8 cellular contexts compared by ENCODE assay signal in the genomic region with DNA sequence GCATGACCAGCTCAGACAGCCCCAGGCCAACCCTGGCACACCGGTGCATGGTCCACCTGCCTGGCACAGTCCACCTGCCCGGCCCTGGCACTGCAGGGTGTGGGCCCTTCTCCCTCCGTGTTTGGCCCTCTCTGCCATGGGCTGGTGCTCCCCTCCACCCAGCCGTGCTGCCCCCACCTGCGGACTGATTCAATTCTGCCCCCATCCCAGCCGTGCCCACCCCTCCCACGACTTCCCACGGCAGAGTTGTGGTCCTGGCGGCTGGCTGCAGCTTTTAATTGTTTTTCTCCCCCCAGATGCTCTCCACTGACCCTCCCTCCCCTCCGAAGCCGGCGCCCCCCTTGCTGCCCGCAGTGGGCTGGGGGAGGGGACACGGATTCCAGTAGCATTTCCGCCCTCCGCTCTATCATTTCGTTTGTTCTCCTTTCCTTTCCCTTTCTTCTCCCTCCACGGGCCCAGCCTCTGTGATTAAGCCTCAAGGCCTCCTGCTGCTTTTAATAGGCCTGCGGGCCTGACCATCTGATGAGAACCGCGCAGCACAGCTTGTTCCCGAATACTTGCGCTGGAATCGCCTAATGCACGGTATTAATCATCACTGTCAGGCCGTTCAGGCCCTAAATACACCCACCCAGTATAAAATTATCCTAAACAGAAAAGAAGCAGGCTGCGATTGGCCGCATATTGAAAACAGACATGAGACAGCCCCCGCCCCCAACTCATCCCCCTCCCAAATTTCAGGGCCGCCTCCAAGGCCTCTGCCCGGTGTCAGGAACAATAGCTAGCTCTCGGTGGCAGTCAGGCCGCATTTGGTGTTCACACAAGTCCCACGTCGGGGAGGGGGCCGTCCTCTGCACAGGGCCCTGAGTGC.
DNase-seq lines count a peak whose midpoint lies in the region; ATAC-seq, FAIRE-seq and TF ChIP-seq lines count a peak whose summit lies in the region.

No MANE protein-coding gene starts in this region.

- H3K9me3 ChIP-seq in heart right ventricle (no peaks in the 10 kb centered on the region), esophagus (ENCODE audit: control insufficient read depth in 2 of 2, insufficient read depth in 1 of 2, low read depth in 1 of 2, low read length in 1 of 2) (no peaks in the 10 kb centered on the region), vagina (no peaks in the 10 kb centered on the region)

- H3K27ac Mint-ChIP-seq in nephron: peak overlapping the region; percentile 50 to 79 (median 66)
- H3K27ac Mint-ChIP-seq in activated T-helper 2 cell treated with anti-CD3 and anti-CD28 coated beads, Interferon-gamma antibody, Interleukin-2, Interleukin-4, amounts not matched to agents 10 μg/mL and 5 μg/mL and 100 μg/mL, durations not matched to agents 14 hours and 24 hours and 36 hours: no peak overlapping the region

- H3K4me1 ChIP-seq in heart right ventricle (peaks cover 25 to 96% (median 59%) of the 10 kb centered on the region in 9 donors), esophagus (ENCODE audit: control insufficient read depth in 2 of 2, insufficient read depth in 2 of 2, low read length in 1 of 2) (peaks cover 0 to 2% of the 10 kb centered on the region in 2 donors), vagina (peaks cover 18% of the 10 kb centered on the region)

- no peak for DNase-seq in heart right ventricle
- DNase-seq in Right ventricle myocardium inferior (ENCODE audit: missing footprints): no peak
- DNase-seq in vagina (ENCODE audit: extremely low spot score in 2 of 2): no peak
- DNase-seq in activated T-helper 2 cell treated with anti-CD3 and anti-CD28 coated beads, Interferon-gamma antibody, Interleukin-2, Interleukin-4, amounts not matched to agents 10 μg/mL and 5 μg/mL and 100 μg/mL, durations not matched to agents 14 hours and 24 hours and 36 hours (ENCODE audit: low spot score): no peak
- no peak for DNase-seq in GM19239 (ENCODE audit: insufficient read length, low spot score)
- no peak for DNase-seq in activated effector memory CD4-positive, alpha-beta T cell treated with Interleukin-2 at 50 U/mL for 16 hours

- H3K4me1 Mint-ChIP-seq in nephron: peaks cover 28% of the 10 kb centered on the region
- no peaks in the 10 kb centered on the region for H3K4me1 Mint-ChIP-seq in activated T-helper 2 cell treated with anti-CD3 and anti-CD28 coated beads, Interferon-gamma antibody, Interleukin-2, Interleukin-4, amounts not matched to agents 10 μg/mL and 5 μg/mL and 100 μg/mL, durations not matched to agents 14 hours and 24 hours and 36 hours (ENCODE audit: low read depth)

- H3K36me3 Mint-ChIP-seq in nephron (ENCODE audit: low read depth): no peaks in the 10 kb centered on the region
- no peaks in the 10 kb centered on the region for H3K36me3 Mint-ChIP-seq in activated T-helper 2 cell treated with anti-CD3 and anti-CD28 coated beads, Interferon-gamma antibody, Interleukin-2, Interleukin-4, amounts not matched to agents 10 μg/mL and 5 μg/mL and 100 μg/mL, durations not matched to agents 14 hours and 24 hours and 36 hours (ENCODE audit: low read depth)

- TF ChIP-seq CTCF in heart right ventricle (IDR thresholded peaks at IDR 0.05) (no peak), nephron (IDR thresholded peaks at IDR 0.05; ENCODE audit: unreplicated experiment in 3 of 3) (no peak), vagina (IDR thresholded peaks at IDR 0.05) (no peak)

- H3K27me3 ChIP-seq in heart right ventricle: peaks cover 0 to 57% (median 14%) of the 10 kb centered on the region in 7 donors
- no peaks in the 10 kb centered on the region for H3K27me3 ChIP-seq in esophagus (ENCODE audit: control insufficient read depth in 1 of 2, insufficient read depth in 2 of 2, low read length in 2 of 2)
- no peaks in the 10 kb centered on the region for H3K27me3 ChIP-seq in vagina

- TF ChIP-seq POLR2A in vagina (IDR thresholded peaks at IDR 0.05): no peak

- H3K27ac ChIP-seq in heart right ventricle (peak overlapping the region; percentile 69 to 98 (median 88)), esophagus (ENCODE audit: low read depth in 2 of 2, low read length in 1 of 2) (peak overlapping the region; percentile 63 to 83), vagina (peak overlapping the region; percentile 74)

- ATAC-seq in heart right ventricle: peak in 4 of 8 donors; percentile 6 to 40 (median 18)
- no peak for ATAC-seq in Right ventricle myocardium inferior

- intact Hi-C loops in heart right ventricle (cut with DNase I): loop anchor here in 3 of 10 donors (5.0 kb wide), 4 partner anchors 40 to 285 kb away; partner anchors contain the start of gene PRDM16 (in 1 of the 3)
- intact Hi-C loops in Right ventricle myocardium inferior (cut with DNase I): loop anchor here (1.0 kb wide), 1 partner anchor 41 kb away; no protein-coding TSS in a partner anchor
- intact Hi-C loops in vagina (cut with DNase I): loop anchor here (5.0 kb wide), 2 partner anchors 40 to 50 kb away; no protein-coding TSS in a partner anchor
- intact Hi-C loops in activated T-helper 2 cell treated with anti-CD3 and anti-CD28 coated beads, Interferon-gamma antibody, Interleukin-2, Interleukin-4, amounts not matched to agents 10 μg/mL and 5 μg/mL and 100 μg/mL, durations not matched to agents 14 hours and 24 hours and 36 hours (cut with micrococcal nuclease): no loop called here

- H3K27me3 Mint-ChIP-seq in nephron (ENCODE audit: low read depth): peaks cover 57% of the 10 kb centered on the region
- H3K27me3 Mint-ChIP-seq in activated T-helper 2 cell treated with anti-CD3 and anti-CD28 coated beads, Interferon-gamma antibody, Interleukin-2, Interleukin-4, amounts not matched to agents 10 μg/mL and 5 μg/mL and 100 μg/mL, durations not matched to agents 14 hours and 24 hours and 36 hours (ENCODE audit: low read depth): no peaks in the 10 kb centered on the region

- H3K36me3 ChIP-seq in heart right ventricle (no peaks in the 10 kb centered on the region), esophagus (ENCODE audit: control insufficient read depth in 2 of 2, insufficient read depth in 2 of 2, low read length in 1 of 2) (no peaks in the 10 kb centered on the region), vagina (no peaks in the 10 kb centered on the region)

- WGBS in heart right ventricle, 2 donors: 21 to 24% methylated on average over 36 of the region's 36 CpGs
- WGBS in esophagus, 2 donors: 27 to 34% methylated on average over 35 to 36 of the region's 36 CpGs

- H3K4me3 ChIP-seq in heart right ventricle: peak overlapping the region in 1 of 10 donors; percentile 5
- H3K4me3 ChIP-seq in esophagus (ENCODE audit: low read depth in 1 of 2, low read length in 2 of 2): no peak overlapping the region
- peak overlapping the region in 1 of 2 donors; percentile 28 for H3K4me3 ChIP-seq in vagina

- peak overlapping the region; percentile 59 to 64 (median 59) for H3K4me3 Mint-ChIP-seq in nephron
- H3K4me3 Mint-ChIP-seq in activated T-helper 2 cell treated with anti-CD3 and anti-CD28 coated beads, Interferon-gamma antibody, Interleukin-2, Interleukin-4, amounts not matched to agents 10 μg/mL and 5 μg/mL and 100 μg/mL, durations not matched to agents 14 hours and 24 hours and 36 hours (ENCODE audit: low read depth): no peak overlapping the region

- H3K9me3 Mint-ChIP-seq in nephron: no peaks in the 10 kb centered on the region
- no peaks in the 10 kb centered on the region for H3K9me3 Mint-ChIP-seq in activated T-helper 2 cell treated with anti-CD3 and anti-CD28 coated beads, Interferon-gamma antibody, Interleukin-2, Interleukin-4, amounts not matched to agents 10 μg/mL and 5 μg/mL and 100 μg/mL, durations not matched to agents 14 hours and 24 hours and 36 hours

- no peak for FAIRE-seq in GM19239 (lab: Jason Lieb, UNC)
